ENCODE assay signal across 1 cellular context in genomic region chr17:76672270-76672851, GRCh38.
TF ChIP-seq lines count a peak whose summit lies in the region.

No MANE protein-coding gene starts in this region.

TF ChIP-seq in SK-N-SH treated with all-trans-retinoic acid at 6 μM for 48 hours, 23 proteins besides CTCF, POLR2A, EP300 and RAD21 (continued from another document):
- TF ChIP-seq ZFP3 (CRISPR knock-in tag; IDR thresholded peaks at IDR 0.05): no peak
- no peak for TF ChIP-seq POU6F1 (CRISPR knock-in tag; IDR thresholded peaks at IDR 0.05; ENCODE audit: borderline replicate concordance, low read depth)
- TF ChIP-seq ZNF8 (CRISPR knock-in tag; IDR thresholded peaks at IDR 0.05): no peak
- TF ChIP-seq PATZ1 (CRISPR knock-in tag; IDR thresholded peaks at IDR 0.05; ENCODE audit: borderline replicate concordance): no peak
